Comparison of ENCODE assay signal across 8 cellular contexts in the genomic region with DNA sequence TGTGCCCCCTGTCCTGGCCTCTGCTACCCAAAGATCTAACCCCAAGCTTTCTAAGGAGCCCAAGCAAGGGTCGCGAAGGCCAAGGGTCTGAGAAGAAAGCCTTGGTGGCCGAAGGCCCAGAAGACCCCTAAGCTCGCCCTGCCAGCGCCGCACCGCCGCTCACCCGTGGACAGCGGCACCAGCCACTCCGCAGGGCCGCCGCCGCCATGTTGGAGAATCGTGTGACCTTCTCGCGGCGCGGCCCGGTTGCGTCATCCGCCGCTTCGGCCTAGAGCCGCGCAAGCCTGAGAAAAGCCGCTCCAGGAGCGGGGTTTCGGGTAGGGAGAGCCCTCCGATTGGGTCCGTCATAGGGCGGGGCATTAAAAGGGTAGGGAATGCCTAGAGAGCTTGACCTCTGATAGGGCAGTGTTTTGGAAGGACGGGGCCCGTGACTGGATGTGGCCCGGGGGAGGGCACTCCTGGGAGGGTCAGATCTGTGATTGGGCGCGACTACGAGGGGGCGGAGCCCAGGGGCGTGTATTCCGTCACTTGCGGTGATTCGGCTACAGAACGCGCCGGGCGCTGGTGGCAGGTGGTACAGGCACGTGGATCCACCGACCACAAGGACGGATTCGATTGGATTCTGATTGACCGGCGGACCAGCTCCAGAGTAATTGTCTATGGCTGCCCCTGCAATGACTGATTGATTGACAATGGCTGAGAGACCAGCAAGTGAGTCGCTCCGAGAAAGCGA. TPM values are rescaled to one million over a fixed set of nuclear protein-coding genes. Genes with fewer than 3 reads are reported as not detected.
DNase-seq lines count a peak whose midpoint lies in the region; ATAC-seq and TF ChIP-seq lines count a peak whose summit lies in the region.

TIMM44 (minus strand) TSS at position 223 of the 733 bp plus-strand sequence; CDS start at position 208, 15 bp downstream.

- DNase-seq in DMS114 treated with DMSO at 0.1 percent for 48 hours (lab: John Stamatoyannopoulos, UW; ENCODE audit: unreplicated experiment) (peak; percentile 92), PC-3 (peak; percentile 100), activated T-cell treated with anti-CD3 and anti-CD28 coated beads for 48 hours (ENCODE audit: low read depth) (peak; percentile 99), epithelial cell of prostate (ENCODE audit: low read depth, low spot score) (peak; percentile 98), mucosa of descending colon (peak; percentile 98 to 99 (median 99))
- DNase-seq in stimulated activated CD8-positive, alpha-beta memory T cell treated with anti-CD3 and anti-CD28 coated beads, Interleukin-4, amount 100 ng/mL, for 24 hours (ENCODE audit: low read depth) = peak; percentile 96

- POLR2A ChIA-PET in PC-3 (lab: Charles Lee; ENCODE audit: unreplicated experiment) = interaction anchor here (0.6 to 1.4 kb wide), 6 partner anchors 13 to 570 kb away, joined by 3 to 47 read pairs (median 6); partner anchors contain the start of gene ZNF414

- peak within 1 kb of the TSS; percentile 99 for H3K9ac ChIP-seq in PC-3 (ENCODE audit: low read length)

- H3K27ac ChIP-seq in PC-3 (ENCODE audit: low read length) = peak within 1 kb of the TSS; percentile 75
- peak within 1 kb of the TSS; percentile 83 for H3K27ac ChIP-seq in epithelial cell of prostate

- H3K9me3 ChIP-seq in PC-3 (ENCODE audit: low read length) (no peaks in the 10 kb centered on the region), mucosa of descending colon (no peaks in the 10 kb centered on the region)

- H3K27me3 ChIP-seq in PC-3 (ENCODE audit: low read length) = no peaks in the 10 kb centered on the region

- TF ChIP-seq EP300 in Ishikawa (IDR thresholded peaks at IDR 0.05; ENCODE audit: borderline replicate concordance) = no peak

- no peaks in the 10 kb centered on the region for H3F3A ChIP-seq in PC-3 (ENCODE audit: low read length, unreplicated experiment)

- peak within 1 kb of the TSS; percentile 91 for H3K4me3 ChIP-seq in PC-3 (ENCODE audit: low read length)
- peak within 1 kb of the TSS; percentile 91 for H3K4me3 ChIP-seq in mucosa of descending colon

- peaks cover 9% of the 10 kb centered on the region; the same call in 1 of the 2 replicates for H4K20me1 ChIP-seq in PC-3 (ENCODE audit: low read length)

- H2AFZ ChIP-seq in PC-3 (ENCODE audit: low read length) = peak within 1 kb of the TSS; percentile 70

- TF ChIP-seq CTCF in PC-3 (conservative IDR thresholded peaks at IDR 0.05; ENCODE audit: low read depth, low read length) (no peak), mucosa of descending colon (IDR thresholded peaks at IDR 0.05) (no peak)

- TF ChIP-seq RAD21 in Ishikawa (IDR thresholded peaks at IDR 0.05; ENCODE audit: low read depth) = no peak

- peaks cover 14% of the 10 kb centered on the region for H3K4me1 ChIP-seq in PC-3 (ENCODE audit: insufficient read depth, low read length)
- peaks cover 10% of the 10 kb centered on the region for H3K4me1 ChIP-seq in mucosa of descending colon (ENCODE audit: low read depth)

- no TSS peak for BruUV-seq in PC-3 (replicated peaks; lab: Mats Ljungman, UMichigan)

- H3K79me2 ChIP-seq in PC-3 (ENCODE audit: low read length) = peaks cover 56% of the 10 kb centered on the region

- H3K4me2 ChIP-seq in PC-3 (ENCODE audit: low read length) = peak within 1 kb of the TSS; percentile 89

- intact Hi-C loops in PC-3 (cut with micrococcal nuclease) = loop anchor here (1.0 to 5.0 kb wide), 4 partner anchors 14 to 310 kb away; no protein-coding TSS in a partner anchor
- intact Hi-C loops in mucosa of descending colon (cut with DNase I, micrococcal nuclease) = loop anchor here (10.0 kb wide), 1 partner anchor 311 kb away; no protein-coding TSS in a partner anchor

- H3K9me2 ChIP-seq in PC-3 (replicated peaks; ENCODE audit: low read length) = no peaks in the 10 kb centered on the region

- CTCF ChIA-PET in PC-3 (lab: Charles Lee) = interaction anchor here (0.5 to 1.7 kb wide), 9 partner anchors 15 to 207 kb away, joined by 3 to 20 read pairs (median 7); partner anchors contain the start of gene SNAPC2

- ATAC-seq in GM21576 (IDR thresholded peaks at IDR 0.05; ENCODE audit: unreplicated experiment) (peak; percentile 87), PC-3 (peak; percentile 98), mucosa of descending colon (peak; percentile 97)

- H3K36me3 ChIP-seq in PC-3 (ENCODE audit: low read depth, low read length) = peaks cover 18% of the 10 kb centered on the region
- H3K36me3 ChIP-seq in mucosa of descending colon (ENCODE audit: low read depth) = peaks cover 3% of the 10 kb centered on the region

TF ChIP-seq in Ishikawa, 13 proteins besides CTCF, POLR2A, EP300 and RAD21:
- TF ChIP-seq TEAD4 (IDR thresholded peaks at IDR 0.05) = no peak; the same call in none of the 2 replicates
- peak; percentile 97 for TF ChIP-seq MAX (IDR thresholded peaks at IDR 0.05)
- TF ChIP-seq CREB1 (IDR thresholded peaks at IDR 0.05; ENCODE audit: low read depth) = peak; percentile 85
- no peak for TF ChIP-seq EGR1 (IDR thresholded peaks at IDR 0.05)
- TF ChIP-seq FOXM1 (IDR thresholded peaks at IDR 0.05; ENCODE audit: borderline replicate concordance, low read depth) = no peak
- TF ChIP-seq TCF12 (IDR thresholded peaks at IDR 0.05; ENCODE audit: low read depth) = peak; percentile 67; the same call in 1 of the 2 replicates
- peak; percentile 79 for TF ChIP-seq USF1 (IDR thresholded peaks at IDR 0.05)
- peak; percentile 97 for TF ChIP-seq YY1 (IDR thresholded peaks at IDR 0.05; ENCODE audit: low read depth)
- peak; percentile 80; the same call in 1 of the 2 replicates for TF ChIP-seq ZBTB7A (IDR thresholded peaks at IDR 0.05; ENCODE audit: low read depth)
- peak; percentile 99 for TF ChIP-seq TAF1 (IDR thresholded peaks at IDR 0.05; ENCODE audit: low read depth)
- TF ChIP-seq REST (IDR thresholded peaks at IDR 0.05; ENCODE audit: low read depth) = peak; percentile 44
- peak; percentile 95 for TF ChIP-seq CEBPB (IDR thresholded peaks at IDR 0.05)
- peak; percentile 16 for TF ChIP-seq NFIC (IDR thresholded peaks at IDR 0.05)

RNA-seq across cellular contexts. Expression of gene TIMM44, which starts in this region (rescaled TPM):
- total RNA-seq in PC-3 (2014; rRNA removed) (191 and 262 TPM in 2 replicates), mucosa of descending colon (10 to 100 TPM; 55.5 to 80.4 (median 63.4) TPM)

Comparison
In these comparisons a context has a peak if more than half of its experiments do, and no peak if none do; other contexts are left out.
1. Peak in every context shown above with its lines: DNase-seq, ATAC-seq, H3K4me3 ChIP-seq and H3K27ac ChIP-seq.